In genomic region chr11:73335204-73335923, GRCh38 we compare ENCODE assay signal across 7 cellular contexts. TPM values are rescaled to one million over a fixed set of nuclear protein-coding genes. Genes with fewer than 3 reads are reported as not detected.
DNase-seq lines count a peak whose midpoint lies in the region; ATAC-seq, FAIRE-seq and TF ChIP-seq lines count a peak whose summit lies in the region.

No MANE protein-coding gene starts in this region.

- BruUV-seq in K562 (replicated peaks; lab: Mats Ljungman, UMichigan): no TSS peak

- H3K27me3 ChIP-seq in K562 (ENCODE audit: control insufficient read depth in 2 of 2, insufficient read depth in 2 of 2, low read length in 2 of 2): peaks cover 0 to 10% of the 10 kb centered on the region in 2 experiments; a peak in 2 of 5 replicates

- no peak overlapping the region; a peak in 1 of 4 replicates for H3K9ac ChIP-seq in K562 (ENCODE audit: insufficient read depth in 1 of 2, low read depth in 2 of 2, low read length in 2 of 2)

- H3K27ac ChIP-seq in K562 (ENCODE audit: extremely low read depth, low read depth, low read length): no peak overlapping the region

- no peaks in the 10 kb centered on the region for H3K9me1 ChIP-seq in K562 (ENCODE audit: control insufficient read depth, insufficient read depth, low read length)

- 27% methylated on average over 4 of the region's 4 CpGs for WGBS in K562 (ENCODE audit: insufficient coverage, low coverage, missing lambda C conversion rate)

- no peak for TF ChIP-seq POLR2A in GM12892 (IDR thresholded peaks at IDR 0.05; ENCODE audit: low read depth, low read length)
- TF ChIP-seq POLR2A in K562 (conservative IDR thresholded peaks at IDR 0.05): no peak

- H4K20me1 ChIP-seq in K562 (replicated peaks; ENCODE audit: control insufficient read depth, insufficient read depth, low read length): peaks cover 7% of the 10 kb centered on the region; the same call in 1 of the 2 replicates

- intact Hi-C loops in K562 (cut with micrococcal nuclease): loop anchor here (1.0 to 2.0 kb wide), 3 partner anchors 28 to 93 kb away; no protein-coding TSS in a partner anchor

- in situ Hi-C loops in K562 (cut with MboI): loop anchor here (5.0 kb wide), 1 partner anchor 43 kb away; no protein-coding TSS in a partner anchor

- TF ChIP-seq RAD21 in K562 (CRISPR knock-in tag; conservative IDR thresholded peaks at IDR 0.05 in 1 of 2, IDR thresholded peaks at IDR 0.05 in 1 of 2): peak; percentile 69 to 80

- peaks cover 13 to 16% of the 10 kb centered on the region in 2 experiments; a peak in 4 of 5 replicates for H3K4me1 ChIP-seq in K562 (replicated peaks in 1 of 2; ENCODE audit: control insufficient read depth in 2 of 2, insufficient read depth in 2 of 2, low read length in 2 of 2)

- POLR2A ChIA-PET in K562 (lab: Yijun Ruan, JAX): interaction anchor here (0.6 to 1.2 kb wide), 2 partner anchors 16 to 90 kb away, joined by 3 to 6 read pairs; no protein-coding TSS in a partner anchor

- H3K4me2 ChIP-seq in K562 (ENCODE audit: insufficient read depth, low read length): no peak overlapping the region

- peak overlapping the region; percentile 74 for H2AFZ ChIP-seq in K562 (ENCODE audit: low read depth, low read length)

- TF ChIP-seq EP300 in K562 (IDR thresholded peaks at IDR 0.05; ENCODE audit: low read length): no peak

- no peak overlapping the region for H3K4me3 ChIP-seq in K562

- H3K36me3 ChIP-seq in K562 (ENCODE audit: control insufficient read depth, insufficient read depth, low read length): no peaks in the 10 kb centered on the region

- CTCF ChIA-PET in K562 (lab: Yijun Ruan, JAX; ENCODE audit: low intra/inter-chr PET ratio): interaction anchor here (0.5 to 4.5 kb wide), 5 partner anchors 18 to 643 kb away, joined by 3 to 76 read pairs (median 3); partner anchors contain the start of gene ARHGEF17

- FAIRE-seq in GM12892 (lab: Jason Lieb, UNC) (peak; percentile 93), TTC549 (lab: Jason Lieb, UNC) (peak; percentile 47), K562 (lab: Jason Lieb, UNC) (peak; percentile 96)

- no peaks in the 10 kb centered on the region for H3K79me2 ChIP-seq in K562 (ENCODE audit: control insufficient read depth, insufficient read depth, low read length)

- peak; percentile 94 to 97 (median 94) for TF ChIP-seq CTCF in K562 (IDR thresholded peaks at IDR 0.05 in 2 of 3, conservative IDR thresholded peaks at IDR 0.05 in 1 of 3; ENCODE audit: insufficient read depth in 2 of 3, low read depth in 1 of 3, low read length in 3 of 3)

- peak; percentile 85 for ATAC-seq in K562
- ATAC-seq in HG03135 (IDR thresholded peaks at IDR 0.05; ENCODE audit: unreplicated experiment): no peak

- peak; percentile 68 for DNase-seq in GM12892 (ENCODE audit: insufficient read length)
- DNase-seq in NCI-H2107 (lab: John Stamatoyannopoulos, UW): peak; percentile 55
- DNase-seq in K562 (ENCODE audit: extremely low read depth in 1 of 4, low spot score in 3 of 4): peak; percentile 83 to 87 (median 85)
- peak; percentile 84 for DNase-seq in iPS-NIHi11 (ENCODE audit: low spot score)
- DNase-seq in smooth muscle cell of the brain vasculature (ENCODE audit: low read depth, low spot score): peak; percentile 83

- no peaks in the 10 kb centered on the region for H3K9me3 ChIP-seq in K562 (replicated peaks; ENCODE audit: control insufficient read depth, insufficient read depth, low read depth, low read length)

TF ChIP-seq in K562, 482 proteins besides CTCF, POLR2A, EP300 and RAD21 (continues in another document):
- TF ChIP-seq IRF9 (tag; IDR thresholded peaks at IDR 0.05): no peak
- TF ChIP-seq ZNF232 (CRISPR knock-in tag; IDR thresholded peaks at IDR 0.05): no peak
- no peak for TF ChIP-seq POLR2G (IDR thresholded peaks at IDR 0.05; ENCODE audit: low read depth, low read length)
- TF ChIP-seq MLLT1 (IDR thresholded peaks at IDR 0.05): 0 out of 4 replicates have a peak, but pooled peaks of 1 of the 2 experiments have one; percentile 27
- TF ChIP-seq SOX6 (IDR thresholded peaks at IDR 0.05): 0 out of 2 replicates have a peak, but pooled peaks have one; percentile 12
- no peak for TF ChIP-seq ZFP91 (CRISPR knock-in tag; IDR thresholded peaks at IDR 0.05)
- no peak for TF ChIP-seq FOXM1 (IDR thresholded peaks at IDR 0.05; ENCODE audit: low read depth)
- no peak for TF ChIP-seq FOXM1 (CRISPR knock-in tag; IDR thresholded peaks at IDR 0.05; ENCODE audit: low read depth)
- TF ChIP-seq TRIM28 (IDR thresholded peaks at IDR 0.05): no peak
- no peak for TF ChIP-seq ETV1 (tag; conservative IDR thresholded peaks at IDR 0.05; ENCODE audit: low read depth)
- TF ChIP-seq ZNF785 (CRISPR knock-in tag; IDR thresholded peaks at IDR 0.05): no peak

RNA-seq across cellular contexts. Expression of gene ARHGEF17, which starts 27.3 kb away (rescaled TPM):
- 8.9 TPM for polyA plus RNA-seq in GM12892 (2012; ENCODE audit: missing spikeins)
- total RNA-seq in K562 (2011; cell fraction: chromatin; rRNA removed; ENCODE audit: low replicate concordance): 0.55 and 6.0 TPM in 2 replicates
- total RNA-seq in K562 (2011; cell fraction: nucleolus; rRNA removed): 2.4 and 4.8 TPM in 2 replicates
- total RNA-seq in K562 (2011; cell fraction: nucleoplasm; rRNA removed): 1.3 and 1.6 TPM in 2 replicates
- total RNA-seq in K562 (2014; rRNA removed): 0.09 and 0.20 TPM in 2 replicates
- 0.03 and 0.07 TPM in 2 replicates for total RNA-seq in K562 (2014; rRNA removed; fragmentation: Illumina TruSeq; extraction: Trizol)
- total RNA-seq in K562 (2015; rRNA removed; fragmentation: Illumina TruSeq; extraction: Trizol): 0.04 and 0.23 TPM in 2 replicates
- total RNA-seq in K562 (2021): 0.29 and 0.53 TPM in 2 replicates
- polyA plus RNA-seq in K562 (2011; rRNA removed): 0.68 and 1.2 TPM in 2 replicates
- 0.96 and 2.9 TPM in 2 replicates for polyA plus RNA-seq in K562 (2011; cell fraction: cytosol; rRNA removed)
- 5.2 and 8.3 TPM in 2 replicates for polyA plus RNA-seq in K562 (2011; cell fraction: nucleus; rRNA removed)
- polyA plus RNA-seq in K562 (2012): 0.25 and 0.31 TPM in 2 replicates
- polyA plus RNA-seq in K562 (2014; fragmentation: Illumina TruSeq; extraction: Trizol): 0.10 and 0.17 TPM in 2 replicates
- polyA plus RNA-seq in K562 (2014; fragmentation: Nextera tagmentation; extraction: Ambion mirVana): not detected
- 0.09 and 0.17 TPM in 2 replicates for polyA plus RNA-seq in K562 (2014; rRNA removed)
- 1.3 and 1.4 TPM in 2 replicates for polyA minus RNA-seq in K562 (2011; rRNA and poly(A)+ RNA removed)
- polyA minus RNA-seq in K562 (2011; cell fraction: cytosol; rRNA and poly(A)+ RNA removed): 0.57 and 1.4 TPM in 2 replicates
- polyA minus RNA-seq in K562 (2011; cell fraction: nucleus; rRNA and poly(A)+ RNA removed): 3.7 and 4.0 TPM in 2 replicates

RNA-seq across cellular contexts. Expression of gene RELT, which starts 40.8 kb away (rescaled TPM):
- polyA plus RNA-seq in GM12892 (2012; ENCODE audit: missing spikeins): 12.6 TPM
- total RNA-seq in K562 (2011; cell fraction: chromatin; rRNA removed; ENCODE audit: low replicate concordance): 24.0 and 79.7 TPM in 2 replicates
- total RNA-seq in K562 (2011; cell fraction: nucleolus; rRNA removed): 52.2 and 56.9 TPM in 2 replicates
- total RNA-seq in K562 (2011; cell fraction: nucleoplasm; rRNA removed): 38.4 and 46.9 TPM in 2 replicates
- total RNA-seq in K562 (2014; rRNA removed) (11.2 and 13.3 TPM in 2 replicates), K562 (2014; rRNA removed; fragmentation: Illumina TruSeq; extraction: Trizol) (3.1 and 3.8 TPM in 2 replicates), K562 (2015; rRNA removed; fragmentation: Illumina TruSeq; extraction: Trizol) (9.6 and 9.8 TPM in 2 replicates), K562 (2021) (18.4 and 20.2 TPM in 2 replicates)
- polyA plus RNA-seq in K562 (2011; rRNA removed) (7.4 and 11.8 TPM in 2 replicates), K562 (2014; fragmentation: Illumina TruSeq; extraction: Trizol) (6.0 and 8.6 TPM in 2 replicates), K562 (2014; fragmentation: Nextera tagmentation; extraction: Ambion mirVana) (1 to 10 TPM; 1.1 to 1.2 TPM), K562 (2014; rRNA removed) (14.4 and 14.9 TPM in 2 replicates)
- 11.0 and 16.5 TPM in 2 replicates for polyA plus RNA-seq in K562 (2011; cell fraction: cytosol; rRNA removed)
- polyA plus RNA-seq in K562 (2011; cell fraction: nucleus; rRNA removed): 55.1 and 73.5 TPM in 2 replicates
- 8.7 and 14.0 TPM in 2 replicates for polyA plus RNA-seq in K562 (2012)
- polyA minus RNA-seq in K562 (2011; rRNA and poly(A)+ RNA removed): 4.7 and 6.0 TPM in 2 replicates
- 7.3 and 8.5 TPM in 2 replicates for polyA minus RNA-seq in K562 (2011; cell fraction: cytosol; rRNA and poly(A)+ RNA removed)
- 18.2 and 20.5 TPM in 2 replicates for polyA minus RNA-seq in K562 (2011; cell fraction: nucleus; rRNA and poly(A)+ RNA removed)
